10 cellular contexts compared by ENCODE assay signal in genomic region chr9:79817469-79818004, GRCh38.
DNase-seq lines count a peak whose midpoint lies in the region; ATAC-seq lines count a peak whose summit lies in the region.
"Had no signal": no experiment of that assay in that cellular context is flagged by ENCODE, and none has a peak within 500 bp of the region (broad histone marks: within the 10 kb centered on the region; RNA-seq: fewer than 3 reads in every experiment).

No MANE protein-coding gene starts in this region.

- ATAC-seq in Right ventricle myocardium inferior (peak; percentile 62), HG02973 (IDR thresholded peaks at IDR 0.05; ENCODE audit: unreplicated experiment) (peak; percentile 93)
- peak; percentile 88 for ATAC-seq in activated T-helper 17 cell treated with anti-CD3 and anti-CD28 coated beads, Interleukin-2, amount 50 U/mL, for 72 hours (replicated peaks)
- peak; percentile 96 for ATAC-seq in stimulated activated naive CD8-positive, alpha-beta T cell treated with anti-CD3 and anti-CD28 coated beads, Interleukin-15, amount 100 ng/mL, for 72 hours

- no peaks in the 10 kb centered on the region for H3K9me3 Mint-ChIP-seq in activated T-helper 17 cell treated with anti-CD3 and anti-CD28 coated beads, Interleukin-2, amount 50 U/mL, for 72 hours
- H3K9me3 Mint-ChIP-seq in stimulated activated naive CD8-positive, alpha-beta T cell treated with anti-CD3 and anti-CD28 coated beads, Interleukin-15, amount 100 ng/mL, for 72 hours, result peaks cover 4 to 5% of the 10 kb centered on the region in 2 donors
- H3K9me3 Mint-ChIP-seq: activated naive CD4-positive, alpha-beta T cell treated with anti-CD3 and anti-CD28 coated beads, Interleukin-2, amount 50 U/mL, for 24 hours had no signal

- H3K36me3 Mint-ChIP-seq in activated T-helper 17 cell treated with anti-CD3 and anti-CD28 coated beads, Interleukin-2, amount 50 U/mL, for 72 hours (ENCODE audit: low read depth), result no peaks in the 10 kb centered on the region

- H3K4me3 Mint-ChIP-seq in activated T-helper 17 cell treated with anti-CD3 and anti-CD28 coated beads, Interleukin-2, amount 50 U/mL, for 72 hours, result no peak overlapping the region
- H3K4me3 Mint-ChIP-seq in stimulated activated naive CD8-positive, alpha-beta T cell treated with anti-CD3 and anti-CD28 coated beads, Interleukin-15, amount 100 ng/mL, for 72 hours, result no peak overlapping the region
- H3K4me3 Mint-ChIP-seq: activated naive CD4-positive, alpha-beta T cell treated with anti-CD3 and anti-CD28 coated beads, Interleukin-2, amount 50 U/mL, for 24 hours had no signal

- DNase-seq in Right ventricle myocardium inferior (ENCODE audit: missing footprints), result peak; percentile 46
- DNase-seq in cardiac septum (ENCODE audit: low spot score), result no peak
- peak; percentile 9 to 37 for DNase-seq in stimulated activated naive CD8-positive, alpha-beta T cell treated with anti-CD3 and anti-CD28 coated beads, Interleukin-15, amount 100 ng/mL, for 72 hours
- DNase-seq in NCI-H1092 (lab: John Stamatoyannopoulos, UW), result no peak
- DNase-seq in stimulated activated CD4-positive, alpha-beta T cell treated with anti-CD3 and anti-CD28 coated beads, Interleukin-15, amount 100 ng/mL, for 24 hours, result no peak
- no peak for DNase-seq in NK-92 treated with Interleukin-12 subunit alpha and Interleukin-12 subunit beta, amount 100 ng/mL, for 24 hours (lab: John Stamatoyannopoulos, UW)

- no peak overlapping the region for H3K27ac Mint-ChIP-seq in activated T-helper 17 cell treated with anti-CD3 and anti-CD28 coated beads, Interleukin-2, amount 50 U/mL, for 72 hours
- no peak overlapping the region for H3K27ac Mint-ChIP-seq in stimulated activated naive CD8-positive, alpha-beta T cell treated with anti-CD3 and anti-CD28 coated beads, Interleukin-15, amount 100 ng/mL, for 72 hours
- H3K27ac Mint-ChIP-seq: activated naive CD4-positive, alpha-beta T cell treated with anti-CD3 and anti-CD28 coated beads, Interleukin-2, amount 50 U/mL, for 24 hours had no signal

- H3K27me3 Mint-ChIP-seq in activated T-helper 17 cell treated with anti-CD3 and anti-CD28 coated beads, Interleukin-2, amount 50 U/mL, for 72 hours, result peaks cover 13% of the 10 kb centered on the region
- peaks cover 9% of the 10 kb centered on the region for H3K27me3 Mint-ChIP-seq in stimulated activated naive CD8-positive, alpha-beta T cell treated with anti-CD3 and anti-CD28 coated beads, Interleukin-15, amount 100 ng/mL, for 72 hours
- H3K27me3 Mint-ChIP-seq: activated naive CD4-positive, alpha-beta T cell treated with anti-CD3 and anti-CD28 coated beads, Interleukin-2, amount 50 U/mL, for 24 hours; CD4-positive, CD25-positive, alpha-beta regulatory T cell had no signal

- H3K4me1 Mint-ChIP-seq in activated T-helper 17 cell treated with anti-CD3 and anti-CD28 coated beads, Interleukin-2, amount 50 U/mL, for 72 hours, result peaks cover 13% of the 10 kb centered on the region
- peaks cover 21% of the 10 kb centered on the region for H3K4me1 Mint-ChIP-seq in stimulated activated naive CD8-positive, alpha-beta T cell treated with anti-CD3 and anti-CD28 coated beads, Interleukin-15, amount 100 ng/mL, for 72 hours

- intact Hi-C loops in Right ventricle myocardium inferior (cut with DNase I), result no loop called here
- intact Hi-C loops in cardiac septum (cut with DNase I), result no loop called here

Comparison
In these comparisons a context has a peak if more than half of its experiments do, and no peak if none do; other contexts are left out.
1. DNase-seq: peak in Right ventricle myocardium inferior (single experiment) and stimulated activated naive CD8-positive, alpha-beta T cell treated with anti-CD3 and anti-CD28 coated beads, Interleukin-15, amount 100 ng/mL, for 72 hours (2 of 2); none in cardiac septum (single experiment), NCI-H1092 (single experiment), stimulated activated CD4-positive, alpha-beta T cell treated with anti-CD3 and anti-CD28 coated beads, Interleukin-15, amount 100 ng/mL, for 24 hours (single experiment) and NK-92 treated with Interleukin-12 subunit alpha and Interleukin-12 subunit beta, amount 100 ng/mL, for 24 hours (single experiment).
2. Peak in every context shown above with its lines, with median percentiles within 50 percentile points of each other: ATAC-seq.